ENCODE assay signal across 21 cellular contexts in genomic region chr11:99554232-99554903, GRCh38.
DNase-seq lines count a peak whose midpoint lies in the region; ATAC-seq, FAIRE-seq and TF ChIP-seq lines count a peak whose summit lies in the region.
"Had no signal": no experiment of that assay in that cellular context is flagged by ENCODE, and none has a peak within 500 bp of the region (broad histone marks: within the 10 kb centered on the region; RNA-seq: fewer than 3 reads in every experiment).

No MANE protein-coding gene starts in this region.

- no peak overlapping the region for H3K27ac Mint-ChIP-seq in GM23338
- H3K27ac Mint-ChIP-seq: CD8-positive, alpha-beta memory T cell had no signal

- H3K36me3 ChIP-seq in lower lobe of right lung (no peaks in the 10 kb centered on the region), esophagus squamous epithelium (no peaks in the 10 kb centered on the region), GM23338 (ENCODE audit: insufficient read depth) (no peaks in the 10 kb centered on the region)
- H3K36me3 ChIP-seq: BLaER1 treated with 17β-estradiol and CSF1 and Interleukin-3, amounts not matched to agents 10 nM and 100 nM had no signal

- H3K79me2 ChIP-seq in GM23338 (replicated peaks; ENCODE audit: insufficient read depth), result no peaks in the 10 kb centered on the region

- H3K9me3 ChIP-seq in lower lobe of right lung (no peaks in the 10 kb centered on the region), esophagus squamous epithelium (no peaks in the 10 kb centered on the region)
- H3K9me3 ChIP-seq: A549; BLaER1 treated with 17β-estradiol and CSF1 and Interleukin-3, amounts not matched to agents 10 nM and 100 nM had no signal

- H3K4me3 ChIP-seq in lower lobe of right lung, result no peak overlapping the region
- H3K4me3 ChIP-seq in esophagus squamous epithelium, result no peak overlapping the region
- H3K4me3 ChIP-seq in GM23338, result no peak overlapping the region
- H3K4me3 ChIP-seq: A549; BLaER1 treated with 17β-estradiol and CSF1 and Interleukin-3, amounts not matched to agents 10 nM and 100 nM; GM12878 had no signal

- FAIRE-seq in islet of Langerhans (lab: Jason Lieb, UNC), result peak; percentile 56
- FAIRE-seq: A549, G401.6, GM12878 had no signal

- no peak for TF ChIP-seq CTCF in lower lobe of right lung (IDR thresholded peaks at IDR 0.05)
- no peak for TF ChIP-seq CTCF in esophagus squamous epithelium (IDR thresholded peaks at IDR 0.05)
- TF ChIP-seq CTCF in GM23338 (conservative IDR thresholded peaks at IDR 0.05; ENCODE audit: low read depth in 2 of 2), result no peak

- no peaks in the 10 kb centered on the region for H4K20me1 ChIP-seq in GM23338 (replicated peaks; ENCODE audit: insufficient read depth)
- H4K20me1 ChIP-seq: BLaER1 treated with 17β-estradiol and CSF1 and Interleukin-3, amounts not matched to agents 10 nM and 100 nM had no signal

- H3K4me2 ChIP-seq in GM23338, result no peak overlapping the region
- H3K4me2 ChIP-seq: A549; BLaER1 treated with 17β-estradiol and CSF1 and Interleukin-3, amounts not matched to agents 10 nM and 100 nM had no signal

- H3K9me3 Mint-ChIP-seq in GM23338, result no peaks in the 10 kb centered on the region

- WGBS in esophagus squamous epithelium, 2 donors, result 56 to 59% methylated on average over 1 of the region's 1 CpG

- no peaks in the 10 kb centered on the region for H3F3A ChIP-seq in GM23338 (replicated peaks; ENCODE audit: low read depth)

- no peaks in the 10 kb centered on the region for H3K27me3 ChIP-seq in lower lobe of right lung (ENCODE audit: low read depth)
- H3K27me3 ChIP-seq in esophagus squamous epithelium, result no peaks in the 10 kb centered on the region
- H3K27me3 ChIP-seq in GM23338 (ENCODE audit: insufficient read depth), result no peaks in the 10 kb centered on the region
- H3K27me3 ChIP-seq: BLaER1 treated with 17β-estradiol and CSF1 and Interleukin-3, amounts not matched to agents 10 nM and 100 nM had no signal

- peak; percentile 67 for ATAC-seq in GM18861 (IDR thresholded peaks at IDR 0.05; ENCODE audit: unreplicated experiment)
- ATAC-seq in HG02642 (IDR thresholded peaks at IDR 0.05; ENCODE audit: poor library complexity, unreplicated experiment), result peak; percentile 57
- peak; percentile 55 for ATAC-seq in HG03432 (IDR thresholded peaks at IDR 0.05; ENCODE audit: unreplicated experiment)
- ATAC-seq in lower lobe of right lung, result no peak
- no peak for ATAC-seq in HG02870 (IDR thresholded peaks at IDR 0.05; ENCODE audit: unreplicated experiment)
- no peak for ATAC-seq in GM23338
- ATAC-seq: A549, GM12878, SK-N-SH treated with all-trans-retinoic acid at 6 μM for 48 hours had no signal

- no peak overlapping the region for H3K27ac ChIP-seq in lower lobe of right lung
- no peak overlapping the region for H3K27ac ChIP-seq in esophagus squamous epithelium
- H3K27ac ChIP-seq in GM23338 (ENCODE audit: low read depth), result no peak overlapping the region
- H3K27ac ChIP-seq: A549; BLaER1 treated with 17β-estradiol and CSF1 and Interleukin-3, amounts not matched to agents 10 nM and 100 nM had no signal

- TF ChIP-seq POLR2A in esophagus squamous epithelium (IDR thresholded peaks at IDR 0.05), result no peak

- H3K4me1 ChIP-seq in lower lobe of right lung (no peaks in the 10 kb centered on the region), esophagus squamous epithelium (no peaks in the 10 kb centered on the region), GM23338 (ENCODE audit: insufficient read depth) (no peaks in the 10 kb centered on the region)
- H3K4me1 ChIP-seq: A549; BLaER1 treated with 17β-estradiol and CSF1 and Interleukin-3, amounts not matched to agents 10 nM and 100 nM had no signal

- intact Hi-C loops in lower lobe of right lung (cut with DNase I) (no loop called here), esophagus squamous epithelium (cut with DNase I) (no loop called here)

- no peaks in the 10 kb centered on the region for H3K9me2 ChIP-seq in GM23338 (ENCODE audit: insufficient read depth)

- H3K36me3 Mint-ChIP-seq in GM23338 (ENCODE audit: low read depth), result no peaks in the 10 kb centered on the region
- H3K36me3 Mint-ChIP-seq: CD8-positive, alpha-beta memory T cell had no signal

- no peak overlapping the region for H2AFZ ChIP-seq in GM23338

- H3K4me3 Mint-ChIP-seq in GM23338, result no peak overlapping the region
- H3K4me3 Mint-ChIP-seq: CD8-positive, alpha-beta memory T cell had no signal

- H3K4me1 Mint-ChIP-seq in GM23338, result no peaks in the 10 kb centered on the region
- H3K4me1 Mint-ChIP-seq: CD8-positive, alpha-beta memory T cell had no signal

- no peaks in the 10 kb centered on the region for H3K27me3 Mint-ChIP-seq in GM23338 (ENCODE audit: insufficient read depth, low read depth, poor library complexity)
- H3K27me3 Mint-ChIP-seq: CD8-positive, alpha-beta memory T cell had no signal

- DNase-seq in lower lobe of right lung, result no peak
- DNase-seq in esophagus squamous epithelium (lab: John Stamatoyannopoulos, UW), result no peak
- DNase-seq in GM23338 (ENCODE audit: low spot score), result no peak
- DNase-seq: CD8-positive, alpha-beta memory T cell; DMS79 treated with DMSO at 0.1 percent for 48 hours; NCI-H1048; NCI-H146; NCI-H2081 treated with DMSO at 0.1 percent for 48 hours; NCI-H524 treated with DMSO at 0.1 percent for 48 hours; SHP77 treated with DMSO at 0.1 percent for 48 hours; T-helper 1 cell had no signal

TF ChIP-seq in GM23338, 12 proteins besides CTCF, POLR2A, EP300 and RAD21:
- no peak for TF ChIP-seq STAT1 (IDR thresholded peaks at IDR 0.05; ENCODE audit: unreplicated experiment)

Comparison
In these comparisons a context has a peak if more than half of its experiments do, and no peak if none do; other contexts are left out.
1. ATAC-seq: peak in GM18861 (single experiment), HG02642 (single experiment) and HG03432 (single experiment); none in lower lobe of right lung (0 of 2), HG02870 (single experiment) and GM23338 (single experiment).